1 cellular context compared by ENCODE assay signal in genomic region chr11:2730323-2731284, GRCh38.
TF ChIP-seq lines count a peak whose summit lies in the region.

No MANE protein-coding gene starts in this region.

TF ChIP-seq in HepG2, 621 proteins besides CTCF, POLR2A, EP300 and RAD21 (continued from another document and continues in another):
- TF ChIP-seq AFF4 (CRISPR knock-in tag; IDR thresholded peaks at IDR 0.05), result peak; percentile 51; the same call in 1 of the 2 replicates
- TF ChIP-seq DDIT3 (CRISPR knock-in tag; IDR thresholded peaks at IDR 0.05), result no peak
- no peak for TF ChIP-seq ZNF160 (CRISPR knock-in tag; IDR thresholded peaks at IDR 0.05)
- TF ChIP-seq TIGD3 (CRISPR knock-in tag; IDR thresholded peaks at IDR 0.05; ENCODE audit: borderline replicate concordance), result 0 out of 2 replicates have a peak, but pooled peaks have one; percentile 61
- peak; percentile 45; the same call in 1 of the 2 replicates for TF ChIP-seq ZNF343 (CRISPR knock-in tag; IDR thresholded peaks at IDR 0.05)
- peak; percentile 42; the same call in 1 of the 2 replicates for TF ChIP-seq RERE (CRISPR knock-in tag; IDR thresholded peaks at IDR 0.05; ENCODE audit: low read depth)
- no peak; the same call in 1 of the 2 replicates for TF ChIP-seq ZNF335 (CRISPR knock-in tag; IDR thresholded peaks at IDR 0.05)
- peak; percentile 37; the same call in 1 of the 2 replicates for TF ChIP-seq ZKSCAN5 (CRISPR knock-in tag; IDR thresholded peaks at IDR 0.05)
- peak; percentile 8; the same call in 1 of the 2 replicates for TF ChIP-seq ARID2 (CRISPR knock-in tag; IDR thresholded peaks at IDR 0.05; ENCODE audit: borderline replicate concordance)
- TF ChIP-seq ZNF749 (CRISPR knock-in tag; IDR thresholded peaks at IDR 0.05; ENCODE audit: borderline replicate concordance), result no peak
- TF ChIP-seq ZNF572 (CRISPR knock-in tag; IDR thresholded peaks at IDR 0.05), result no peak
- TF ChIP-seq TFDP1 (CRISPR knock-in tag; IDR thresholded peaks at IDR 0.05; ENCODE audit: borderline replicate concordance), result peak; percentile 30; the same call in 1 of the 2 replicates
- no peak for TF ChIP-seq KLF15 (CRISPR knock-in tag; IDR thresholded peaks at IDR 0.05; ENCODE audit: borderline replicate concordance)
- TF ChIP-seq ZNF34 (CRISPR knock-in tag; IDR thresholded peaks at IDR 0.05; ENCODE audit: borderline replicate concordance), result no peak
- no peak for TF ChIP-seq ZNF142 (CRISPR knock-in tag; IDR thresholded peaks at IDR 0.05)
- TF ChIP-seq IKZF4 (CRISPR knock-in tag; IDR thresholded peaks at IDR 0.05; ENCODE audit: borderline replicate concordance, low read depth, not compliant biosample characterization), result peak; percentile 81
- 0 out of 2 replicates have a peak, but pooled peaks have one; percentile 37 for TF ChIP-seq ZNF619 (CRISPR knock-in tag; IDR thresholded peaks at IDR 0.05)
- TF ChIP-seq FOXO1 (CRISPR knock-in tag; IDR thresholded peaks at IDR 0.05), result peak; percentile 61
- no peak for TF ChIP-seq ZNF451 (CRISPR knock-in tag; IDR thresholded peaks at IDR 0.05)
- no peak for TF ChIP-seq RARG (CRISPR knock-in tag; IDR thresholded peaks at IDR 0.05; ENCODE audit: low read depth)
- no peak; the same call in 1 of the 2 replicates for TF ChIP-seq RELA (CRISPR knock-in tag; IDR thresholded peaks at IDR 0.05)
- TF ChIP-seq ZBTB21 (CRISPR knock-in tag; IDR thresholded peaks at IDR 0.05), result no peak
- TF ChIP-seq SUZ12 (IDR thresholded peaks at IDR 0.05; ENCODE audit: low read depth, low read length), result no peak
- 0 out of 2 replicates have a peak, but pooled peaks have one; percentile 45 for TF ChIP-seq ZNF646 (CRISPR knock-in tag; IDR thresholded peaks at IDR 0.05)
- peak; percentile 77 for TF ChIP-seq SSRP1 (CRISPR knock-in tag; IDR thresholded peaks at IDR 0.05)
- TF ChIP-seq ZNF33A (CRISPR knock-in tag; IDR thresholded peaks at IDR 0.05; ENCODE audit: borderline replicate concordance), result no peak
- peak; percentile 56 for TF ChIP-seq FOSL2 (CRISPR knock-in tag; IDR thresholded peaks at IDR 0.05)
